ENCODE assay signal across 11 cellular contexts in the genomic region with DNA sequence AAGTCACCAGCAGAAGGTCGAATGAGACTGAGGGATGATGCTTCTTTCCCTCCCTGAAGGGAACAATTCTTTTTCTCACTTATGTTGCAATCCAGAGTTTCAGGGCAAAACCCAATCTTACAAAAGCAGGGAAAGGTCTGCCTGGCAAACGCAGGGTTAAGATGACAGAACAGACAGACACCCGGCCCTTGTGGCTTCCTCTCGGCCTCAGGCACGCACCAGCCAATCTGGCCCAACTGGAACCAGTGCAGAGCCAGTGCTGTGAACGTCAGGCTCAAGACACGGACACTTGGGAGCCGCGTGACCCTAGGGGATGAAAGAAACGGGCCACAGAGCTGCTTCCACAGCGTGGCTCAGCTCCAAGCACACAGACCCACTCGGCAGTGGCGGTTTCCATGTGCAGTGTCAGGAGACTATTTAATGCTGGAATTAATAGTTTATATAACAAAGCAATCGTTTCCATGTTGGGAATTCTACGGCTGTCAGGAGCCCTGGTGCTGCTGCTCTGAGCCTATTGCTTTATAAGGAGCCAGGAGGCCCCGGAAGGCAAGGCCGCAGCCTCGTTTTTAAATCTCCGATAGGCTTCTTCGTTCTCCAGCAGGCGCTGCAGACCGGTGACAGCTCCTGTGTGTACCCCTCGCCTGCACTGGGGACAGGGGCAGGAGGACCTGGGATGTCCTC.
DNase-seq lines count a peak whose midpoint lies in the region; TF ChIP-seq lines count a peak whose summit lies in the region.
"Had no signal": no experiment of that assay in that cellular context is flagged by ENCODE, and none has a peak within 500 bp of the region (broad histone marks: within the 10 kb centered on the region; RNA-seq: fewer than 3 reads in every experiment).

No MANE protein-coding gene starts in this region.

- peaks cover 15% of the 10 kb centered on the region for H3K36me3 Mint-ChIP-seq in brain
- no peaks in the 10 kb centered on the region for H3K36me3 Mint-ChIP-seq in osteocyte (ENCODE audit: unreplicated experiment)
- no peaks in the 10 kb centered on the region for H3K36me3 Mint-ChIP-seq in activated CD4-positive, alpha-beta memory T cell treated with anti-CD3 and anti-CD28 coated beads, Interleukin-2, amount 10 ng/mL, durations not matched to agents 7 days and 5 days (ENCODE audit: low read depth)
- H3K36me3 Mint-ChIP-seq: activated naive CD8-positive, alpha-beta T cell had no signal

- H3K9me3 Mint-ChIP-seq in brain (peaks cover 0 to 5% (median 0%) of the 10 kb centered on the region in 5 experiments), osteocyte (ENCODE audit: unreplicated experiment) (no peaks in the 10 kb centered on the region)
- no peaks in the 10 kb centered on the region for H3K9me3 Mint-ChIP-seq in activated CD4-positive, alpha-beta memory T cell treated with anti-CD3 and anti-CD28 coated beads, Interleukin-2, amount 10 ng/mL, durations not matched to agents 7 days and 5 days

- peak overlapping the region; percentile 66 to 84 (median 77) for H3K27ac Mint-ChIP-seq in brain
- peak overlapping the region; percentile 76 for H3K27ac Mint-ChIP-seq in osteocyte (ENCODE audit: unreplicated experiment)
- H3K27ac Mint-ChIP-seq in activated CD4-positive, alpha-beta memory T cell treated with anti-CD3 and anti-CD28 coated beads, Interleukin-2, amount 10 ng/mL, durations not matched to agents 7 days and 5 days, result no peak overlapping the region
- H3K27ac Mint-ChIP-seq: activated naive CD8-positive, alpha-beta T cell had no signal

- intact Hi-C loops in left ventricle myocardium inferior (cut with micrococcal nuclease), result no loop called here

- DNase-seq in AG09319 (ENCODE audit: extremely low read depth, low read depth), result peak; percentile 27
- peak; percentile 58 for DNase-seq in left ventricle myocardium inferior
- DNase-seq in osteocyte (ENCODE audit: extremely low spot score, unreplicated experiment), result no peak
- no peak for DNase-seq in OCI-M2 (lab: John Stamatoyannopoulos, UW; ENCODE audit: unreplicated experiment)
- no peak for DNase-seq in activated CD4-positive, alpha-beta memory T cell treated with anti-CD3 and anti-CD28 coated beads, Interleukin-2, amount 10 ng/mL, durations not matched to agents 7 days and 5 days
- no peak for DNase-seq in NCI-H128 (lab: John Stamatoyannopoulos, UW; ENCODE audit: unreplicated experiment)
- DNase-seq in DMS79 (lab: John Stamatoyannopoulos, UW), result no peak
- DNase-seq: NCI-H774 had no signal

- H3K4me1 Mint-ChIP-seq in brain (peaks cover 34% of the 10 kb centered on the region), osteocyte (ENCODE audit: unreplicated experiment) (peaks cover 38% of the 10 kb centered on the region)
- H3K4me1 Mint-ChIP-seq in activated CD4-positive, alpha-beta memory T cell treated with anti-CD3 and anti-CD28 coated beads, Interleukin-2, amount 10 ng/mL, durations not matched to agents 7 days and 5 days, result no peaks in the 10 kb centered on the region

- CTCF ChIA-PET in activated CD4-positive, alpha-beta memory T cell treated with anti-CD3 and anti-CD28 coated beads, Interleukin-2, amount 10 ng/mL, durations not matched to agents 7 days and 5 days (lab: Charles Lee), result no interaction called here

- no peaks in the 10 kb centered on the region for H3K36me3 ChIP-seq in left ventricle myocardium inferior

- H3K4me3 Mint-ChIP-seq in brain, result peak overlapping the region; percentile 7 to 58 (median 35)
- no peak overlapping the region for H3K4me3 Mint-ChIP-seq in osteocyte (ENCODE audit: unreplicated experiment)
- H3K4me3 Mint-ChIP-seq in activated CD4-positive, alpha-beta memory T cell treated with anti-CD3 and anti-CD28 coated beads, Interleukin-2, amount 10 ng/mL, durations not matched to agents 7 days and 5 days, result no peak overlapping the region
- H3K4me3 Mint-ChIP-seq: activated naive CD8-positive, alpha-beta T cell had no signal

- peak overlapping the region; percentile 60 for H3K27ac ChIP-seq in left ventricle myocardium inferior (replicated peaks)
- H3K27ac ChIP-seq: C4-2B had no signal

- H3K4me1 ChIP-seq in left ventricle myocardium inferior, result peaks cover 72% of the 10 kb centered on the region

- POLR2A ChIA-PET in activated CD4-positive, alpha-beta memory T cell treated with anti-CD3 and anti-CD28 coated beads, Interleukin-2, amount 10 ng/mL, durations not matched to agents 7 days and 5 days (lab: Charles Lee), result no interaction called here

- peak overlapping the region; percentile 35 for H3K4me3 ChIP-seq in left ventricle myocardium inferior

- H3K9me3 ChIP-seq in left ventricle myocardium inferior (replicated peaks), result no peaks in the 10 kb centered on the region

- no peaks in the 10 kb centered on the region for H3K27me3 Mint-ChIP-seq in brain
- H3K27me3 Mint-ChIP-seq in osteocyte (ENCODE audit: unreplicated experiment), result no peaks in the 10 kb centered on the region
- peaks cover 2% of the 10 kb centered on the region for H3K27me3 Mint-ChIP-seq in activated CD4-positive, alpha-beta memory T cell treated with anti-CD3 and anti-CD28 coated beads, Interleukin-2, amount 10 ng/mL, durations not matched to agents 7 days and 5 days

- TF ChIP-seq CTCF in AG09319 (IDR thresholded peaks at IDR 0.05; ENCODE audit: low read depth, low read length) (no peak), brain (conservative IDR thresholded peaks at IDR 0.05) (no peak), left ventricle myocardium inferior (IDR thresholded peaks at IDR 0.05; ENCODE audit: borderline replicate concordance) (no peak), osteocyte (IDR thresholded peaks at IDR 0.05) (no peak)

- H3K27me3 ChIP-seq in left ventricle myocardium inferior (ENCODE audit: low read depth), result no peaks in the 10 kb centered on the region

Comparison
In these comparisons a context has a peak if more than half of its experiments do, and no peak if none do; other contexts are left out.
1. DNase-seq: peak in AG09319 (single experiment) and left ventricle myocardium inferior (single experiment); none in osteocyte (single experiment), OCI-M2 (single experiment), activated CD4-positive, alpha-beta memory T cell treated with anti-CD3 and anti-CD28 coated beads, Interleukin-2, amount 10 ng/mL, durations not matched to agents 7 days and 5 days (single experiment), NCI-H128 (single experiment) and DMS79 (single experiment).
2. H3K4me3 Mint-ChIP-seq: peak in brain (5 of 5); none in osteocyte (single experiment) and activated CD4-positive, alpha-beta memory T cell treated with anti-CD3 and anti-CD28 coated beads, Interleukin-2, amount 10 ng/mL, durations not matched to agents 7 days and 5 days (single experiment).